ENCODE assay signal across 8 cellular contexts in the genomic region with DNA sequence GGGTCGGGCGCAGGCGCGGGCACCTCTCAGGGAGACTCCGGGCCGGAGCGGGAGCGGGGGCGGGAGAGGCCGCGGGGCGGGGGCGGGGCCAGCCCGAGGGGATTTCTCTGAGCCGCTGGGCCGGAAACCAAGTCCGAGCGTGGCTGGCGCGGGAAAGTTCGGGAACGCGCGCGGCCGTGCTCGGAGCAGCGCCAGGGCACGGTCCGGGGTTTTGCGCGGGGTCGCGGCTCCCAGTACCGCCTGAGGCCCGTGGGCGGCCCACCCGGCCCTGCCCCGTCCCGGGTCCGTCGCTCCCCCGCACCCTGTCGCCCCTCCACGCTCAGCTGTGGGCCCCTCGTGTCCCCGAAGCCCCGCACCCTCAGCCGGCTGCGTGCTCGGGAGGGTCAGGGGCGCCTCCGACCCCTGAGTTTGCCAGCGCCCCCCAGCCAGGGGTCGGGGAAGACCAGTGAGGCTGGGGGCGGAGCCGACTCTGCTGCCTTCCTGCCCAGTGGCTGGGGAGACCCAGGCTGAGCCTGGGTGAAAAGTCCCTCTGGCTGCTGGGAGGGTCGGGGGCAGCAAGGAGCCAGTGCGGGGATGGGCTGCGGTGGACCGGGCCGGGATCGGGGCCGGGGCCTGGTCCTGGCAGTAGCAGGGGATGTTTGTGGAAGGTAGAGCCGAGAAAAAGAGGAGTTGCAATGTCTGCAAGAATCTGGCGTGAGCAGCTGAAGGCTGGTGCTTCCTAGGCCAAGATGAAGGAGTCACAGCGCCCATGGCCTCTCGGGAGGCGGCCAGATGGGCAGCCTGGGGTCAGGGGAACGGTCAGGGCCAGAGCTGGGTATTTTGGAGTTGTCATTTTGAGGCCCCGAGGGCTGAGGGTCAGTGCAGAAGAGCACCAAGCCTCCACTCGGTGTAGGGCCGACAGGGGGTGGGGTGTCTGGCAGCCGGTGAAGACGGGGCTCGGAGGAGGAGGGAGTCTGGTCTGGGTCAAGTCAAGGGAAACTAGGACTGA. TPM values are rescaled to one million over a fixed set of nuclear protein-coding genes. Genes with fewer than 3 reads are reported as not detected.
DNase-seq lines count a peak whose midpoint lies in the region; ATAC-seq, FAIRE-seq and TF ChIP-seq lines count a peak whose summit lies in the region.

No MANE protein-coding gene starts in this region.

- DNase-seq in AG08395 (ENCODE audit: low spot score) (peak; percentile 77), RKO (ENCODE audit: low spot score) (peak; percentile 63), K562 (ENCODE audit: extremely low read depth in 1 of 4, low spot score in 3 of 4) (peak; percentile 44 to 55 (median 47)), iris pigment epithelial cell (ENCODE audit: low read depth) (peak; percentile 24), MV-4-11 (lab: John Stamatoyannopoulos, UW) (no peak)
- DNase-seq in stimulated activated CD4-positive, alpha-beta T cell treated with anti-CD3 and anti-CD28 coated beads, Interleukin-1b, Interleukin-23, amount 100 ng/mL, for 48 hours, result peak; percentile 25

- H3K9ac ChIP-seq in K562 (ENCODE audit: insufficient read depth in 1 of 2, low read depth in 2 of 2, low read length in 2 of 2), result peak overlapping the region; percentile 88 to 98

- H3K9me1 ChIP-seq in K562 (ENCODE audit: control insufficient read depth, insufficient read depth, low read length), result peaks cover 2% of the 10 kb centered on the region

- peak; percentile 7 for TF ChIP-seq POLR2A in GM15510 (IDR thresholded peaks at IDR 0.05; ENCODE audit: borderline replicate concordance, extremely low read depth, insufficient read length)
- 0 out of 2 replicates have a peak, but pooled peaks have one; percentile 27 for TF ChIP-seq POLR2A in K562 (conservative IDR thresholded peaks at IDR 0.05)

- in situ Hi-C loops in K562 (cut with MboI), result no loop called here

- BruUV-seq in K562 (replicated peaks; lab: Mats Ljungman, UMichigan), result TSS peak; percentile 78

- peak; percentile 29 for ATAC-seq in HG02840 (IDR thresholded peaks at IDR 0.05; ENCODE audit: low FRiP score, unreplicated experiment)
- peak; percentile 37 for ATAC-seq in K562

- peak; percentile 6 for FAIRE-seq in K562 (lab: Jason Lieb, UNC)

- peak overlapping the region; percentile 54; the same call in 1 of the 2 replicates for H2AFZ ChIP-seq in K562 (ENCODE audit: low read depth, low read length)

- TF ChIP-seq EP300 in K562 (IDR thresholded peaks at IDR 0.05; ENCODE audit: low read length), result no peak

- TF ChIP-seq RAD21 in K562 (CRISPR knock-in tag; conservative IDR thresholded peaks at IDR 0.05 in 1 of 2, IDR thresholded peaks at IDR 0.05 in 1 of 2), result no peak

- peaks cover 21 to 60% of the 10 kb centered on the region in 2 experiments for H3K4me1 ChIP-seq in K562 (replicated peaks in 1 of 2; ENCODE audit: control insufficient read depth in 2 of 2, insufficient read depth in 2 of 2, low read length in 2 of 2)

- H3K27me3 ChIP-seq in K562 (ENCODE audit: control insufficient read depth in 2 of 2, insufficient read depth in 2 of 2, low read length in 2 of 2), result no peaks in the 10 kb centered on the region

- H3K79me2 ChIP-seq in K562 (ENCODE audit: control insufficient read depth, insufficient read depth, low read length), result peaks cover 69% of the 10 kb centered on the region

- no peaks in the 10 kb centered on the region; the same call in 1 of the 2 replicates for H3K9me3 ChIP-seq in K562 (replicated peaks; ENCODE audit: control insufficient read depth, insufficient read depth, low read depth, low read length)

- H3K4me3 ChIP-seq in K562, result peak overlapping the region; percentile 92

- WGBS in K562 (ENCODE audit: insufficient coverage, low coverage, missing lambda C conversion rate), result 2% methylated on average over 29 of the region's 76 CpGs

- intact Hi-C loops in K562 (cut with micrococcal nuclease), result loop anchor here (1.0 kb wide), 1 partner anchor 38 kb away; the partner anchor contains the start of gene PHPT1

- CTCF ChIA-PET in K562 (lab: Yijun Ruan, JAX; ENCODE audit: low intra/inter-chr PET ratio), result interaction anchor here (0.6 to 0.7 kb wide), 2 partner anchors 37 to 198 kb away, joined by 3 read pairs; partner anchors contain the start of gene PHPT1

- H3K36me3 ChIP-seq in K562 (ENCODE audit: control insufficient read depth, insufficient read depth, low read length), result peaks cover 38% of the 10 kb centered on the region; the same call in 2 of the 3 replicates

- H3K4me2 ChIP-seq in K562 (ENCODE audit: insufficient read depth, low read length), result peak overlapping the region; percentile 84

- peak overlapping the region; percentile 88 for H3K27ac ChIP-seq in K562 (ENCODE audit: extremely low read depth, low read depth, low read length)

- no peak for TF ChIP-seq CTCF in K562 (IDR thresholded peaks at IDR 0.05 in 2 of 3, conservative IDR thresholded peaks at IDR 0.05 in 1 of 3; ENCODE audit: insufficient read depth in 2 of 3, low read depth in 1 of 3, low read length in 3 of 3)

- POLR2A ChIA-PET in K562 (lab: Yijun Ruan, JAX), result interaction anchor here (0.6 to 2.3 kb wide), 9 partner anchors 11 to 561 kb away, joined by 3 to 9 read pairs (median 4); no protein-coding TSS in a partner anchor

- 0 out of 2 replicates have a peak, but pooled peaks cover 9% of the 10 kb centered on the region for H4K20me1 ChIP-seq in K562 (replicated peaks; ENCODE audit: control insufficient read depth, insufficient read depth, low read length)

RNA-seq across cellular contexts. Expression of gene TRAF2, which starts 0.6 kb away (rescaled TPM):
- total RNA-seq in K562 (2011; cell fraction: chromatin; rRNA removed; ENCODE audit: low replicate concordance), result 25.3 and 98.2 TPM in 2 replicates
- 71.7 TPM in 2 replicates for total RNA-seq in K562 (2011; cell fraction: nucleolus; rRNA removed)
- 30.2 and 33.8 TPM in 2 replicates for total RNA-seq in K562 (2011; cell fraction: nucleoplasm; rRNA removed)
- 26.8 and 33.3 TPM in 2 replicates for total RNA-seq in K562 (2014; rRNA removed)
- 5.9 and 9.1 TPM in 2 replicates for total RNA-seq in K562 (2014; rRNA removed; fragmentation: Illumina TruSeq; extraction: Trizol)
- total RNA-seq in K562 (2015; rRNA removed; fragmentation: Illumina TruSeq; extraction: Trizol), result 26.6 and 28.2 TPM in 2 replicates
- 44.5 and 45.2 TPM in 2 replicates for total RNA-seq in K562 (2021)
- polyA plus RNA-seq in K562 (2011; rRNA removed), result 17.3 and 24.9 TPM in 2 replicates
- polyA plus RNA-seq in K562 (2011; cell fraction: cytosol; rRNA removed), result 21.6 and 32.3 TPM in 2 replicates
- polyA plus RNA-seq in K562 (2011; cell fraction: nucleus; rRNA removed), result 26.6 and 36.1 TPM in 2 replicates
- polyA plus RNA-seq in K562 (2012), result 22.1 and 24.0 TPM in 2 replicates
- polyA plus RNA-seq in K562 (2014; fragmentation: Illumina TruSeq; extraction: Trizol), result 18.0 and 28.7 TPM in 2 replicates
- under 1 TPM; 0.24 to 0.81 TPM for polyA plus RNA-seq in K562 (2014; fragmentation: Nextera tagmentation; extraction: Ambion mirVana)
- 33.6 and 44.2 TPM in 2 replicates for polyA plus RNA-seq in K562 (2014; rRNA removed)
- polyA minus RNA-seq in K562 (2011; rRNA and poly(A)+ RNA removed), result 9.8 and 14.7 TPM in 2 replicates
- polyA minus RNA-seq in K562 (2011; cell fraction: cytosol; rRNA and poly(A)+ RNA removed), result 26.8 and 28.5 TPM in 2 replicates
- 22.8 and 24.9 TPM in 2 replicates for polyA minus RNA-seq in K562 (2011; cell fraction: nucleus; rRNA and poly(A)+ RNA removed)

RNA-seq across cellular contexts. Expression of gene EDF1, which starts 20.8 kb away (rescaled TPM):
- total RNA-seq in K562 (2011; cell fraction: chromatin; rRNA removed; ENCODE audit: low replicate concordance), result 59.6 and 137 TPM in 2 replicates
- 95.8 and 97.7 TPM in 2 replicates for total RNA-seq in K562 (2011; cell fraction: nucleolus; rRNA removed)
- total RNA-seq in K562 (2011; cell fraction: nucleoplasm; rRNA removed), result 83.2 and 87.5 TPM in 2 replicates
- total RNA-seq in K562 (2014; rRNA removed) (532 and 564 TPM in 2 replicates), K562 (2014; rRNA removed; fragmentation: Illumina TruSeq; extraction: Trizol) (132 and 198 TPM in 2 replicates), K562 (2015; rRNA removed; fragmentation: Illumina TruSeq; extraction: Trizol) (363 and 368 TPM in 2 replicates), K562 (2021) (302 and 324 TPM in 2 replicates)
- polyA plus RNA-seq in K562 (2011; rRNA removed) (235 TPM in 2 replicates), K562 (2014; fragmentation: Illumina TruSeq; extraction: Trizol) (318 and 384 TPM in 2 replicates), K562 (2014; fragmentation: Nextera tagmentation; extraction: Ambion mirVana) (100 to 1,000 TPM in 1 of 2 experiments, 10 to 100 TPM in 1; 81.0 to 108 TPM), K562 (2014; rRNA removed) (526 and 558 TPM in 2 replicates)
- 308 and 335 TPM in 2 replicates for polyA plus RNA-seq in K562 (2011; cell fraction: cytosol; rRNA removed)
- polyA plus RNA-seq in K562 (2011; cell fraction: nucleus; rRNA removed), result 223 and 253 TPM in 2 replicates
- polyA plus RNA-seq in K562 (2012), result 389 and 638 TPM in 2 replicates
- polyA minus RNA-seq in K562 (2011; rRNA and poly(A)+ RNA removed), result 128 and 129 TPM in 2 replicates
- polyA minus RNA-seq in K562 (2011; cell fraction: cytosol; rRNA and poly(A)+ RNA removed), result 82.8 and 116 TPM in 2 replicates
- polyA minus RNA-seq in K562 (2011; cell fraction: nucleus; rRNA and poly(A)+ RNA removed), result 37.3 and 41.4 TPM in 2 replicates

RNA-seq across cellular contexts. Expression of gene MAMDC4, which starts 34.8 kb away (rescaled TPM):
- total RNA-seq in K562 (2011; cell fraction: chromatin; rRNA removed; ENCODE audit: low replicate concordance), result 9.8 and 44.0 TPM in 2 replicates
- total RNA-seq in K562 (2011; cell fraction: nucleolus; rRNA removed), result 38.6 and 45.4 TPM in 2 replicates
- 15.4 and 16.5 TPM in 2 replicates for total RNA-seq in K562 (2011; cell fraction: nucleoplasm; rRNA removed)
- total RNA-seq in K562 (2014; rRNA removed) (4.5 and 7.1 TPM in 2 replicates), K562 (2014; rRNA removed; fragmentation: Illumina TruSeq; extraction: Trizol) (0.10 and 0.47 TPM in 2 replicates), K562 (2015; rRNA removed; fragmentation: Illumina TruSeq; extraction: Trizol) (2.9 and 3.6 TPM in 2 replicates), K562 (2021) (9.6 and 11.0 TPM in 2 replicates)
- polyA plus RNA-seq in K562 (2011; rRNA removed) (1.3 and 3.6 TPM in 2 replicates), K562 (2014; fragmentation: Illumina TruSeq; extraction: Trizol) (1.5 and 2.2 TPM in 2 replicates), K562 (2014; fragmentation: Nextera tagmentation; extraction: Ambion mirVana) (under 1 TPM; 0.03 to 0.18 TPM), K562 (2014; rRNA removed) (7.9 and 10.8 TPM in 2 replicates)
- 0.74 and 2.6 TPM in 2 replicates for polyA plus RNA-seq in K562 (2011; cell fraction: cytosol; rRNA removed)
- polyA plus RNA-seq in K562 (2011; cell fraction: nucleus; rRNA removed), result 45.8 and 94.5 TPM in 2 replicates
- polyA plus RNA-seq in K562 (2012), result 6.9 and 15.2 TPM in 2 replicates
- polyA minus RNA-seq in K562 (2011; rRNA and poly(A)+ RNA removed), result 0.06 and 0.21 TPM in 2 replicates
- 1.1 and 1.5 TPM in 2 replicates for polyA minus RNA-seq in K562 (2011; cell fraction: cytosol; rRNA and poly(A)+ RNA removed)
- polyA minus RNA-seq in K562 (2011; cell fraction: nucleus; rRNA and poly(A)+ RNA removed), result 5.0 and 5.6 TPM in 2 replicates

RNA-seq across cellular contexts. Expression of gene PHPT1, which starts 37.7 kb away (rescaled TPM):
- total RNA-seq in K562 (2011; cell fraction: chromatin; rRNA removed; ENCODE audit: low replicate concordance), result 45.1 and 180 TPM in 2 replicates
- 169 and 176 TPM in 2 replicates for total RNA-seq in K562 (2011; cell fraction: nucleolus; rRNA removed)
- total RNA-seq in K562 (2011; cell fraction: nucleoplasm; rRNA removed), result 73.7 and 101 TPM in 2 replicates
- total RNA-seq in K562 (2014; rRNA removed) (114 and 142 TPM in 2 replicates), K562 (2014; rRNA removed; fragmentation: Illumina TruSeq; extraction: Trizol) (16.4 and 20.9 TPM in 2 replicates), K562 (2015; rRNA removed; fragmentation: Illumina TruSeq; extraction: Trizol) (93.0 and 96.7 TPM in 2 replicates), K562 (2021) (126 and 135 TPM in 2 replicates)
- polyA plus RNA-seq in K562 (2011; rRNA removed) (50.9 and 84.3 TPM in 2 replicates), K562 (2014; fragmentation: Illumina TruSeq; extraction: Trizol) (80.2 and 98.6 TPM in 2 replicates), K562 (2014; fragmentation: Nextera tagmentation; extraction: Ambion mirVana) (100 to 1,000 TPM; 131 to 166 TPM), K562 (2014; rRNA removed) (129 and 161 TPM in 2 replicates)
- polyA plus RNA-seq in K562 (2011; cell fraction: cytosol; rRNA removed), result 137 and 211 TPM in 2 replicates
- polyA plus RNA-seq in K562 (2011; cell fraction: nucleus; rRNA removed), result 314 and 360 TPM in 2 replicates
- 124 and 150 TPM in 2 replicates for polyA plus RNA-seq in K562 (2012)
- 7.0 and 7.2 TPM in 2 replicates for polyA minus RNA-seq in K562 (2011; rRNA and poly(A)+ RNA removed)
- 19.4 and 27.9 TPM in 2 replicates for polyA minus RNA-seq in K562 (2011; cell fraction: cytosol; rRNA and poly(A)+ RNA removed)
- polyA minus RNA-seq in K562 (2011; cell fraction: nucleus; rRNA and poly(A)+ RNA removed), result 31.0 and 41.3 TPM in 2 replicates

RNA-seq across cellular contexts. Expression of gene AJM1, which starts 44.6 kb away (rescaled TPM):
- 3.5 and 12.8 TPM in 2 replicates for total RNA-seq in K562 (2011; cell fraction: chromatin; rRNA removed; ENCODE audit: low replicate concordance)
- 13.2 and 13.6 TPM in 2 replicates for total RNA-seq in K562 (2011; cell fraction: nucleolus; rRNA removed)
- total RNA-seq in K562 (2011; cell fraction: nucleoplasm; rRNA removed), result 7.8 and 10.9 TPM in 2 replicates
- total RNA-seq in K562 (2014; rRNA removed) (2.0 and 2.8 TPM in 2 replicates), K562 (2014; rRNA removed; fragmentation: Illumina TruSeq; extraction: Trizol) (0.07 TPM in 1 of 2 replicates, not detected in the other), K562 (2015; rRNA removed; fragmentation: Illumina TruSeq; extraction: Trizol) (0.83 and 0.94 TPM in 2 replicates), K562 (2021) (3.2 TPM in 2 replicates)
- polyA plus RNA-seq in K562 (2011; rRNA removed) (0.46 and 1.1 TPM in 2 replicates), K562 (2014; fragmentation: Illumina TruSeq; extraction: Trizol) (0.06 and 0.54 TPM in 2 replicates), K562 (2014; fragmentation: Nextera tagmentation; extraction: Ambion mirVana) (under 1 TPM in 1 of 2 experiments, not detected in 1; 0.01 TPM), K562 (2014; rRNA removed) (2.2 and 3.7 TPM in 2 replicates)
- polyA plus RNA-seq in K562 (2011; cell fraction: cytosol; rRNA removed), result 0.49 and 1.00 TPM in 2 replicates
- polyA plus RNA-seq in K562 (2011; cell fraction: nucleus; rRNA removed), result 11.7 and 16.6 TPM in 2 replicates
- 2.1 and 4.3 TPM in 2 replicates for polyA plus RNA-seq in K562 (2012)
- 0.11 and 0.12 TPM in 2 replicates for polyA minus RNA-seq in K562 (2011; rRNA and poly(A)+ RNA removed)
- polyA minus RNA-seq in K562 (2011; cell fraction: cytosol; rRNA and poly(A)+ RNA removed), result 0.86 and 1.3 TPM in 2 replicates
- 2.6 and 3.0 TPM in 2 replicates for polyA minus RNA-seq in K562 (2011; cell fraction: nucleus; rRNA and poly(A)+ RNA removed)
